8 cellular contexts compared by ENCODE assay signal in the genomic region with DNA sequence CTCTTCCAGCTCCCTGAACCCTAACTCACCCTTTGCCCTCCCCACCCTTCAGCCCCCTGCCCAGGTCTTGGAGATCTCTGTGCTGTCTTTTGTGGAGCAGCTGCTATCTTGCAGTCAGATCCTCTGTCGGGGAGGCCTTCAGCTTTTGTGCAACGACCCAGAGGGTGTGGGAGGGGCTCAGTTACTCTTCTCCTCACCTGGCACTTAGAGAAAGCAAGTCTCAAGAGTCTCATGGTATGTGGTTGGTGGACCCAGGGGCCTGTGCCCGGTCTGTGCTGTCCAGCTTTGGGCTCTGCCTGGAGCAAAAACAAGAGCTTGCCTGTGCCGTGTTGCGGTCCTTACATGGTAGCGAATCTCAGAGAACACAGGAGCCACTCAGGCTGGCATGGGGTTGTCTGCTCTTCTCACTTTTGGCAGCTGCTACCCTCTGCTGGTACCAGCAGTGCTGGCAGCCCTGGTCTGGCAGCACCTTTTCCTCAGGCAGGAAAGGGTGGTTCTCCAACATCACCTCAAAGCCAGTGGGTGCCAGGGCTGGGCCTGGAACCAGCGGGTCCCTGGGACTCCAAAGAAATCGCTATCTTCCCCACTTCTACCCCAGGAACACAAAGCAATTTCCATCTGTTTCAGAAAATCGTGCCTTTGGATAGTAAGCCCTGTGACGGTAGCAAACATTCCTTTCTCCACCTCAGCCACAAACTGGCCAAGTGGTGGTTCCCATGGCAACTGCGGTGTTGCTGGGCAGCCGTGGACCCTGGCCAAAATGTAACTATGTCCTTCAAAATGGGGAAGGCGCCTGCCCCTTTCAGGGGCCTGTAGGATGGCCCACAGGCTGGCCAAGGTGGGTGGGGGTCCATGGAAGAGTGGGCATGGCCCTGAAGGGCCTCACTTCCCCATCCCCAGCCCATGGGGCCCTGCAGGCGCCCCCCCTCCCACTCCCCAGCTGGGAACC.
A peak's percentile ranks its signal among the peaks of the same experiment; 100 is the strongest.
DNase-seq lines count a peak whose midpoint lies in the region; ATAC-seq and TF ChIP-seq lines count a peak whose summit lies in the region.

No MANE protein-coding gene starts in this region.

- H3K4me3 ChIP-seq in A673 (ENCODE audit: low read depth, low read length, poor library complexity, severe bottlenecking): no peak overlapping the region

- DNase-seq in NCI-H146 (lab: John Stamatoyannopoulos, UW) (peak; percentile 17), NCI-H146 treated with DMSO at 0.1 percent for 48 hours (lab: John Stamatoyannopoulos, UW; ENCODE audit: unreplicated experiment) (no peak), T-helper 1 cell (peak in 4 of 5 donors; percentile 18 to 52 (median 26)), cerebellum (ENCODE audit: low spot score) (peak; percentile 75), mucosa of gallbladder (ENCODE audit: low spot score) (peak; percentile 34), ureter (ENCODE audit: low spot score) (peak; percentile 59), A673 (ENCODE audit: low spot score) (no peak)

- intact Hi-C loops in A673 (cut with micrococcal nuclease; ENCODE audit: unreplicated experiment): no loop called here

- POLR2A ChIA-PET in A673 (lab: Charles Lee; ENCODE audit: low non-redundant PET): no interaction called here

- BruUV-seq in A673 (replicated peaks; lab: Mats Ljungman, UMichigan): no TSS peak

- CTCF ChIA-PET in A673 (lab: Charles Lee): no interaction called here

- no peaks in the 10 kb centered on the region for H3K4me1 ChIP-seq in A673 (ENCODE audit: insufficient read depth, low read length, poor library complexity, severe bottlenecking)

- TF ChIP-seq CTCF in A673 (conservative IDR thresholded peaks at IDR 0.05; ENCODE audit: low read depth, low read length): no peak

- no peak overlapping the region for H3K27ac ChIP-seq in A673 (ENCODE audit: low read depth, low read length, poor library complexity, severe bottlenecking)

- no peaks in the 10 kb centered on the region for H3K27me3 ChIP-seq in A673 (replicated peaks; ENCODE audit: insufficient read depth, low read depth, low read length, poor library complexity)

- H3K9me3 ChIP-seq in A673 (ENCODE audit: low read depth, low read length, poor library complexity, severe bottlenecking): peaks cover 8% of the 10 kb centered on the region

- ATAC-seq in HG03460 (IDR thresholded peaks at IDR 0.05; ENCODE audit: unreplicated experiment): no peak

- H3K36me3 ChIP-seq in A673 (ENCODE audit: insufficient read depth, low read length, poor library complexity, severe bottlenecking): no peaks in the 10 kb centered on the region

Comparison
In these comparisons a context has a peak if more than half of its experiments do, and no peak if none do; other contexts are left out.
1. DNase-seq: peak in NCI-H146 (single experiment), T-helper 1 cell (4 of 5), cerebellum (single experiment), mucosa of gallbladder (single experiment) and ureter (single experiment); none in NCI-H146 treated with DMSO at 0.1 percent for 48 hours (single experiment) and A673 (single experiment).